8 cellular contexts compared by ENCODE assay signal in the genomic region with DNA sequence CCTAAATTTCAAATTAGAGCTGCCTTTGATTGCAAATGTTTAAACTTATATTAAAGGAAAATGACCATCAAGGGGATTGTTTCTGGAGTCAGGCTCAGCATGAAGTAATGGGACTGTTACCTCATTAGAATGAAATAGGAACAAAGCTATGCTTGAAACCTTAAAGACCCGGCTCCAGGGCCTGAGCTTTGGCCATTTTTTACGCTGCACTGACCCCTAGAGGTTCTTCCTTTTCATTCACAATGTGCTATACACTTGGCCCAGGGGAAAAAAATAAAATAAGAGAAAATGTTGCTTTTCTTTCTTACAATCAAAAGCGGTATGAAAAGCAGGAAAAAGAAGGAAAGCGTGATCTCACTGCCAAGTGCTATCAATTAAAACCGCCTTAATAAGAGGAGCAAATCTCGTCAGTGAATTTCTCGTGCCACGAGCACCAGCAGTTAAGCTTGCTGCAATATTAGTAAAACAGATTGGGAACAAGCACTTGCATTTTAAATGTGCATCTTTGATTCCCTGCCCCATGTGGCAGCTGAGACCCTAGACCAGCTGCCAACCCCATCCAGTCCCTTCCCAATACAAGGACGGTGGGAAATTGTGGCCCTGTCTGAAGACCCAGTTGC.
A peak's percentile ranks its signal among the peaks of the same experiment; 100 is the strongest.
DNase-seq lines count a peak whose midpoint lies in the region; ATAC-seq and TF ChIP-seq lines count a peak whose summit lies in the region.

No MANE protein-coding gene starts in this region.

- H3K27ac Mint-ChIP-seq in nephron progenitor cell = no peak overlapping the region

- H3K4me1 Mint-ChIP-seq in nephron progenitor cell = peaks cover 12% of the 10 kb centered on the region

- peak; percentile 67 for ATAC-seq in GM21526 (IDR thresholded peaks at IDR 0.05; ENCODE audit: low FRiP score, unreplicated experiment)
- ATAC-seq in HG02840 (IDR thresholded peaks at IDR 0.05; ENCODE audit: low FRiP score, unreplicated experiment) = no peak

- no peak overlapping the region for H3K4me3 Mint-ChIP-seq in nephron progenitor cell

- TF ChIP-seq CTCF in epithelial cell of esophagus (IDR thresholded peaks at IDR 0.05; ENCODE audit: insufficient read depth, low read depth, low read length, missing control alignments) (peak; percentile 58), nephron progenitor cell (IDR thresholded peaks at IDR 0.05) (peak; percentile 61)

- no peaks in the 10 kb centered on the region for H3K36me3 Mint-ChIP-seq in nephron progenitor cell (ENCODE audit: low read depth)

- H3K9me3 Mint-ChIP-seq in nephron progenitor cell = no peaks in the 10 kb centered on the region

- H3K4me3 ChIP-seq in epithelial cell of esophagus (ENCODE audit: low read length) = no peak overlapping the region

- peak; percentile 47 for DNase-seq in SIG-M5 treated with dmso at 0.1 percent for 504 hours (lab: John Stamatoyannopoulos, UW; ENCODE audit: unreplicated experiment)
- DNase-seq in SIG-M5 (lab: John Stamatoyannopoulos, UW) = no peak
- DNase-seq in HS-27A (ENCODE audit: low read depth) = peak; percentile 26
- peak; percentile 87 for DNase-seq in OCI-M1 (lab: John Stamatoyannopoulos, UW)
- DNase-seq in epithelial cell of esophagus (ENCODE audit: low read depth) = peak; percentile 59
- DNase-seq in nephron progenitor cell = peak; percentile 48

- peaks cover 3% of the 10 kb centered on the region for H3K27me3 Mint-ChIP-seq in nephron progenitor cell (ENCODE audit: low read depth, poor library complexity)
